15 cellular contexts compared by ENCODE assay signal in the genomic region with DNA sequence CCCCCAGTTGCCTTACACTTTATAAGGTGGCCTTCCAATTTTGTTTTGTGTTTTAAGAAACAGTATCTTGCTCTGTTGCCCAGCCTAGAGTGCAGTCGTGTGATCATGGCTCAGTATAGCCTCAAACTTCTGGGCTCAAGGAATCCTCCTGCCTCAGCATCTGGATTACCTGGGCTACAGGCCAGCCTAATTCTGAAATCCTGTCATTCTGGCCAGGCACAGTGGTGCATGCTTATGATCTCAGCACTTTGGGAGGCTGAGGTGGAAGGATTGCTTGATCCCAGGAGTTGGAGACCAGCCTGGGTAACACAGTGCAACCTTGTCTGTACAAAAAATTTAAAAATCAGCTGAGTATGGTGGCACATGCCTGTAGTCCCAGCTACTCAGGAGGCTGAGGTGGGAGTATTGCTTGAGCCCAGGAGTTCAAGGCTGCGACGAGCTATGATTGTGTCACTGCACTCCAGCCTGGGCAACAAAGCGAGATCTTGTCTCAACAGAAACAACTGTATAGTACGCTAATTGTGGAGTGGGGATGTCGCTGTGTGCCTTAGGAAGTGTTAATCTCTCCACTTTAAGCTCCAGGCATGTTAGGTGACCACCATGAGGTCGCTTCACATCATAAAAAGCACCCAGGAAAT.
"Had no signal": no experiment of that assay in that cellular context is flagged by ENCODE, and none has a peak within 500 bp of the region (broad histone marks: within the 10 kb centered on the region; RNA-seq: fewer than 3 reads in every experiment).

No MANE protein-coding gene starts in this region.

- H3K27me3 ChIP-seq: brain microvascular endothelial cell, sigmoid colon, thyroid gland had no signal

- H3K4me3 Mint-ChIP-seq: activated CD4-positive, alpha-beta T cell treated with anti-CD3 and anti-CD28 coated beads, Interleukin-2, amount 10 ng/mL, durations not matched to agents 7 days and 5 days; activated naive CD8-positive, alpha-beta T cell; dendritic cell treated with granulocyte-macrophage colony-stimulating factor and Interleukin-4, amounts not matched to agents 40 ng/mL and 50 ng/mL, for 4 days; stimulated activated memory B cell treated with anti-CD40 and anti-IgM and Interleukin-4, amounts not matched to agents 10 μg/mL and 1 μg/mL and 100 μg/mL, for 72 hours had no signal

- H3K4me1 ChIP-seq: sigmoid colon, thyroid gland had no signal

- H3K36me3 ChIP-seq: brain microvascular endothelial cell, sigmoid colon, thyroid gland had no signal

- H3K27me3 Mint-ChIP-seq: activated naive CD8-positive, alpha-beta T cell; stimulated activated memory B cell treated with anti-CD40 and anti-IgM and Interleukin-4, amounts not matched to agents 10 μg/mL and 1 μg/mL and 100 μg/mL, for 72 hours had no signal

- H3K9me3 ChIP-seq: sigmoid colon, thyroid gland had no signal

- DNase-seq: activated CD4-positive, alpha-beta T cell treated with anti-CD3 and anti-CD28 coated beads, Interleukin-2, amount 10 ng/mL, durations not matched to agents 7 days and 5 days; activated CD8-positive, alpha-beta memory T cell treated with anti-CD3 and anti-CD28 coated beads, Interleukin-2, amount 50 U/mL, for 48 hours; activated gamma-delta T cell treated with Interleukin-2 at 50 U/mL for 16 hours; amniotic stem cell; foreskin melanocyte; sigmoid colon; stimulated activated CD4-positive, alpha-beta T cell treated with anti-CD3 and anti-CD28 coated beads, Interleukin-2, amount 100 ng/mL, for 24 hours; T-helper 9 cell; thyroid gland had no signal

- H3K27ac Mint-ChIP-seq: activated CD4-positive, alpha-beta T cell treated with anti-CD3 and anti-CD28 coated beads, Interleukin-2, amount 10 ng/mL, durations not matched to agents 7 days and 5 days; activated naive CD8-positive, alpha-beta T cell; dendritic cell treated with granulocyte-macrophage colony-stimulating factor and Interleukin-4, amounts not matched to agents 40 ng/mL and 50 ng/mL, for 4 days; stimulated activated memory B cell treated with anti-CD40 and anti-IgM and Interleukin-4, amounts not matched to agents 10 μg/mL and 1 μg/mL and 100 μg/mL, for 72 hours had no signal

- H3K27ac ChIP-seq: brain microvascular endothelial cell, epithelial cell of prostate, sigmoid colon, SK-N-MC, thyroid gland had no signal

- H3K4me3 ChIP-seq: sigmoid colon, SK-N-MC, thyroid gland had no signal

- H3K4me1 Mint-ChIP-seq: activated CD4-positive, alpha-beta T cell treated with anti-CD3 and anti-CD28 coated beads, Interleukin-2, amount 10 ng/mL, durations not matched to agents 7 days and 5 days; stimulated activated memory B cell treated with anti-CD40 and anti-IgM and Interleukin-4, amounts not matched to agents 10 μg/mL and 1 μg/mL and 100 μg/mL, for 72 hours had no signal
